ENCODE assay signal across 8 cellular contexts in genomic region chr1:162627662-162628296, GRCh38. TPM values are rescaled to one million over a fixed set of nuclear protein-coding genes. Genes with fewer than 3 reads are reported as not detected.
DNase-seq lines count a peak whose midpoint lies in the region; ATAC-seq and TF ChIP-seq lines count a peak whose summit lies in the region.

No MANE protein-coding gene starts in this region.

- H4K8ac ChIP-seq in H9 (replicated peaks; ENCODE audit: insufficient read length, low read depth, low read length) = no peak overlapping the region

- H3K9ac ChIP-seq in H9 (ENCODE audit: extremely low read depth, insufficient read length, low read length) (no peak overlapping the region), SK-N-MC (ENCODE audit: insufficient read length) (peak overlapping the region; percentile 63)

- H3K36me3 ChIP-seq in SK-N-MC (ENCODE audit: insufficient read depth, low read length) = no peaks in the 10 kb centered on the region
- H3K36me3 ChIP-seq in kidney epithelial cell (ENCODE audit: control insufficient read depth, insufficient read depth, low read length) = no peaks in the 10 kb centered on the region

- H3K4me2 ChIP-seq in H9 (ENCODE audit: insufficient read depth, insufficient read length, low read length) = no peak overlapping the region

- H3K4ac ChIP-seq in H9 (ENCODE audit: low read depth, low read length) = no peak overlapping the region

- H3K9me3 ChIP-seq in H9 (ENCODE audit: control insufficient read depth, low read depth, low read length) (no peaks in the 10 kb centered on the region), SK-N-MC (ENCODE audit: low read depth, low read length) (no peaks in the 10 kb centered on the region)

- H4K5ac ChIP-seq in H9 (ENCODE audit: insufficient read length, low read depth, low read length) = no peak overlapping the region

- no peak overlapping the region for H2BK12ac ChIP-seq in H9 (ENCODE audit: insufficient read length, low read depth, low read length)

- no peak overlapping the region for H3K56ac ChIP-seq in H9 (ENCODE audit: insufficient read length, low read depth, low read length)

- no peak overlapping the region for H2BK120ac ChIP-seq in H9 (ENCODE audit: low read depth, low read length, poor library complexity, severe bottlenecking)

- H3K4me1 ChIP-seq in H9 (ENCODE audit: insufficient read depth, low read length) = no peaks in the 10 kb centered on the region

- no CpG with 5 or more reads among the region's 3 CpGs for WGBS in H9 (ENCODE audit: extremely low coverage, insufficient read length, low lambda C conversion rate)

- H2BK5ac ChIP-seq in H9 (ENCODE audit: insufficient read length, low read length) = no peak overlapping the region

- no peaks in the 10 kb centered on the region for H3K23me2 ChIP-seq in H9 (ENCODE audit: insufficient read length, low read depth, low read length, poor library complexity, severe bottlenecking)

- peaks cover 7 to 13% of the 10 kb centered on the region in 2 experiments for H3K4me1 Mint-ChIP-seq in H9

- H3K36me3 Mint-ChIP-seq in H9 (ENCODE audit: insufficient read depth in 1 of 3, low read depth in 3 of 3) = no peaks in the 10 kb centered on the region

- ATAC-seq in GM18502 (IDR thresholded peaks at IDR 0.05; ENCODE audit: poor library complexity, unreplicated experiment) = no peak
- no peak for ATAC-seq in HG03196 (IDR thresholded peaks at IDR 0.05; ENCODE audit: unreplicated experiment)

- no peaks in the 10 kb centered on the region for H3K79me1 ChIP-seq in H9 (ENCODE audit: insufficient read depth, low read depth, low read length, poor library complexity, severe bottlenecking)

- H2AFZ ChIP-seq in H9 (ENCODE audit: low read length) = no peak overlapping the region

- H3K4me3 Mint-ChIP-seq in H9 = no peak overlapping the region

- H3K27ac ChIP-seq in H9 (ENCODE audit: insufficient read length, low read depth, low read length) (no peak overlapping the region), SK-N-MC (peak overlapping the region; percentile 40; the same call in 1 of the 2 replicates)

- no peaks in the 10 kb centered on the region for H4K20me1 ChIP-seq in H9 (ENCODE audit: control insufficient read depth, insufficient read depth, insufficient read length)

- no peak overlapping the region for H2BK20ac ChIP-seq in H9 (ENCODE audit: low read depth, low read length, poor library complexity, severe bottlenecking)

- H3K4me3 ChIP-seq in SK-N-MC (0 out of 2 replicates have a peak overlapping the region, but pooled peaks have one; percentile 32), kidney epithelial cell (ENCODE audit: low read depth, low read length) (no peak overlapping the region)

- H3K18ac ChIP-seq in H9 (ENCODE audit: insufficient read length, low read depth, low read length) = no peak overlapping the region

- no peak overlapping the region for H3T11ph ChIP-seq in H9 (ENCODE audit: low read length)

- no peak overlapping the region for H3K14ac ChIP-seq in H9 (ENCODE audit: insufficient read depth, low read length)

- H4K91ac ChIP-seq in H9 (ENCODE audit: insufficient read length, low read depth, low read length) = no peak overlapping the region

- TF ChIP-seq CTCF in H9 (conservative IDR thresholded peaks at IDR 0.05) (peak; percentile 67), kidney epithelial cell (IDR thresholded peaks at IDR 0.05; ENCODE audit: insufficient read depth, low read length, poor library complexity, severe bottlenecking) (peak; percentile 52)

- H3K27me3 Mint-ChIP-seq in H9 (ENCODE audit: low read depth) = peaks cover 2% of the 10 kb centered on the region; the same call in 1 of the 2 replicates

- H3K23ac ChIP-seq in H9 (ENCODE audit: insufficient read length, low read depth, low read length) = no peak overlapping the region

- H3K27ac Mint-ChIP-seq in H9 = no peak overlapping the region

- no peak overlapping the region for H2AK5ac ChIP-seq in H9 (ENCODE audit: insufficient read length, low read length)

- H3K9me3 Mint-ChIP-seq in H9 = no peaks in the 10 kb centered on the region

- H3K27me3 ChIP-seq in H9 (ENCODE audit: insufficient read depth, low read length) = no peaks in the 10 kb centered on the region
- H3K27me3 ChIP-seq in kidney epithelial cell (ENCODE audit: control insufficient read depth, insufficient read depth, low read length) = no peaks in the 10 kb centered on the region

- no peak overlapping the region for H2BK15ac ChIP-seq in H9 (ENCODE audit: low read depth, low read length)

- DNase-seq in CD1c-positive myeloid dendritic cell (ENCODE audit: extremely low spot score) (peak; percentile 20), H9 (no peak), SK-N-MC (ENCODE audit: low read depth, low spot score) (no peak), kidney epithelial cell (ENCODE audit: low read depth) (no peak), kidney glomerular epithelial cell (lab: John Stamatoyannopoulos, UW) (no peak)
- no peak for DNase-seq in activated CD8-positive, alpha-beta memory T cell treated with anti-CD3 and anti-CD28 coated beads for 24 hours

- no peaks in the 10 kb centered on the region for H3K79me2 ChIP-seq in H9 (ENCODE audit: insufficient read depth, low read length)

RNA-seq across cellular contexts. Expression of gene DDR2, which starts 4.5 kb away (rescaled TPM):
- total RNA-seq in H9 (2021) = 0.48 and 0.52 TPM in 2 replicates
- total RNA-seq in kidney epithelial cell = 3.8 and 4.0 TPM in 2 replicates
